Comparison of ENCODE assay signal across 15 cellular contexts in the genomic region with DNA sequence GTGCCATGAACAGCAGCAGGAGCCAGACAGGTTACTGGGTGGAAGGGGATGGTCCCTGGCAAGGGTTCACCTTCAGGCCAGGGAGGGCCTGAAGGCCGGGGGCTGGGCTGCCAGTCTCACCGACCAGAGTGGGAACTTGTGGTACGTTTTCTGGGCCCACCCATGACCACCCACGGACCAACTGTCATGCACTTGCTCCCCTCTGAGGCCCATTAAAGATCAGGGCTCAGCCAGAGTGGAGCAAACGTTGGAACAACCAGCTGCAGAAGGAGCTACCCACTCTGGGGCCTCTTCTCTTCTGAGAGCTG.
DNase-seq lines count a peak whose midpoint lies in the region; ATAC-seq and TF ChIP-seq lines count a peak whose summit lies in the region.
"Had no signal": no experiment of that assay in that cellular context is flagged by ENCODE, and none has a peak within 500 bp of the region (broad histone marks: within the 10 kb centered on the region; RNA-seq: fewer than 3 reads in every experiment).

No MANE protein-coding gene starts in this region.

- no peak overlapping the region for H2BK120ac ChIP-seq in neuronal stem cell (ENCODE audit: low read depth, low read length)

- no peak overlapping the region for H4K8ac ChIP-seq in neuronal stem cell (ENCODE audit: low read depth, low read length)

- intact Hi-C loops in upper lobe of right lung (cut with DNase I), result no loop called here

- no peak overlapping the region for H3K18ac ChIP-seq in neuronal stem cell (ENCODE audit: low read length)

- no peaks in the 10 kb centered on the region for H3K9me3 ChIP-seq in neuronal stem cell (replicated peaks in 1 of 2; ENCODE audit: control insufficient read depth in 2 of 2, insufficient read depth in 1 of 2, low read depth in 1 of 2, low read length in 2 of 2)
- H3K9me3 ChIP-seq in upper lobe of right lung, result no peaks in the 10 kb centered on the region
- H3K9me3 ChIP-seq: HAP-1 had no signal

- no peaks in the 10 kb centered on the region for H3K36me3 Mint-ChIP-seq in chondrocyte (ENCODE audit: low read depth)
- no peaks in the 10 kb centered on the region for H3K36me3 Mint-ChIP-seq in stimulated activated effector memory CD8-positive, alpha-beta T cell treated with anti-CD3 and anti-CD28 coated beads, Interleukin-12 subunit alpha, Interleukin-12 subunit beta, amount 100 ng/mL, for 72 hours
- H3K36me3 Mint-ChIP-seq: CD4-positive, alpha-beta memory T cell had no signal

- ATAC-seq in stimulated activated effector memory CD8-positive, alpha-beta T cell treated with anti-CD3 and anti-CD28 coated beads, Interleukin-12 subunit alpha, Interleukin-12 subunit beta, amount 100 ng/mL, for 72 hours, result peak; percentile 19
- no peak for ATAC-seq in GM21529 (IDR thresholded peaks at IDR 0.05; ENCODE audit: unreplicated experiment)
- ATAC-seq in upper lobe of right lung, result no peak

- TF ChIP-seq CTCF in chondrocyte (IDR thresholded peaks at IDR 0.05), result no peak
- no peak for TF ChIP-seq CTCF in upper lobe of right lung (IDR thresholded peaks at IDR 0.05)

- H3K27me3 Mint-ChIP-seq in chondrocyte (ENCODE audit: low read depth), result no peaks in the 10 kb centered on the region
- H3K27me3 Mint-ChIP-seq: CD4-positive, alpha-beta memory T cell had no signal

- H2BK12ac ChIP-seq in neuronal stem cell (ENCODE audit: low read length), result no peak overlapping the region

- H2BK5ac ChIP-seq in neuronal stem cell (ENCODE audit: low read length), result peak overlapping the region; percentile 22

- no peak overlapping the region for H3K23ac ChIP-seq in neuronal stem cell (ENCODE audit: low read depth, low read length, poor library complexity)

- no peak overlapping the region for H2AK5ac ChIP-seq in neuronal stem cell (ENCODE audit: low read depth, low read length)

- no peak overlapping the region for H3K9ac ChIP-seq in neuronal stem cell (ENCODE audit: low read depth, low read length, poor library complexity)

- no peak overlapping the region for H3K4me2 ChIP-seq in neuronal stem cell (ENCODE audit: insufficient read depth, low read length, poor library complexity, severe bottlenecking)

- H3K27ac Mint-ChIP-seq in chondrocyte (ENCODE audit: unreplicated experiment), result no peak overlapping the region
- H3K27ac Mint-ChIP-seq in stimulated activated effector memory CD8-positive, alpha-beta T cell treated with anti-CD3 and anti-CD28 coated beads, Interleukin-12 subunit alpha, Interleukin-12 subunit beta, amount 100 ng/mL, for 72 hours, result no peak overlapping the region
- H3K27ac Mint-ChIP-seq: CD4-positive, alpha-beta memory T cell; HFFc6 had no signal

- H4K91ac ChIP-seq in neuronal stem cell (ENCODE audit: low read depth, low read length, poor library complexity), result no peak overlapping the region

- no peak overlapping the region for H3K27ac ChIP-seq in neuronal stem cell (replicated peaks; ENCODE audit: low read length)
- no peak overlapping the region for H3K27ac ChIP-seq in upper lobe of right lung

- peaks cover 4% of the 10 kb centered on the region for H3K9me3 Mint-ChIP-seq in chondrocyte (ENCODE audit: low read depth)
- H3K9me3 Mint-ChIP-seq in stimulated activated effector memory CD8-positive, alpha-beta T cell treated with anti-CD3 and anti-CD28 coated beads, Interleukin-12 subunit alpha, Interleukin-12 subunit beta, amount 100 ng/mL, for 72 hours, result peaks cover 15% of the 10 kb centered on the region

- H3K36me3 ChIP-seq in neuronal stem cell (replicated peaks in 1 of 2; ENCODE audit: control insufficient read depth in 2 of 2, insufficient read depth in 2 of 2, low read length in 2 of 2), result no peaks in the 10 kb centered on the region
- no peaks in the 10 kb centered on the region for H3K36me3 ChIP-seq in upper lobe of right lung
- H3K36me3 ChIP-seq: HAP-1 had no signal

- no peak overlapping the region for H2AFZ ChIP-seq in neuronal stem cell (ENCODE audit: low read length)

- no peak overlapping the region for H3K4ac ChIP-seq in neuronal stem cell (ENCODE audit: low read length)

- no peak overlapping the region for H3K4me3 Mint-ChIP-seq in chondrocyte (ENCODE audit: unreplicated experiment)
- H3K4me3 Mint-ChIP-seq in stimulated activated effector memory CD8-positive, alpha-beta T cell treated with anti-CD3 and anti-CD28 coated beads, Interleukin-12 subunit alpha, Interleukin-12 subunit beta, amount 100 ng/mL, for 72 hours, result no peak overlapping the region
- H3K4me3 Mint-ChIP-seq: CD4-positive, alpha-beta memory T cell; HFFc6 had no signal

- DNase-seq in chondrocyte (ENCODE audit: low spot score) (peak; percentile 69), neuronal stem cell (ENCODE audit: low spot score) (no peak), midbrain (lab: John Stamatoyannopoulos, UW) (no peak), upper lobe of right lung (no peak)
- DNase-seq in stimulated activated effector memory CD8-positive, alpha-beta T cell treated with anti-CD3 and anti-CD28 coated beads, Interleukin-12 subunit alpha, Interleukin-12 subunit beta, amount 100 ng/mL, for 72 hours (ENCODE audit: low spot score in 2 of 2), result no peak
- DNase-seq: C1 segment of cervical spinal cord; Calu3; CD4-positive, alpha-beta memory T cell; COR-L47; DMS53; DMS79 treated with DMSO at 0.1 percent for 48 hours; GF-D8; HFFc6 had no signal

- H3K4me1 ChIP-seq in neuronal stem cell (ENCODE audit: control insufficient read depth in 2 of 2, insufficient read depth in 1 of 2, low read depth in 1 of 2, low read length in 2 of 2), result no peaks in the 10 kb centered on the region
- H3K4me1 ChIP-seq in upper lobe of right lung, result no peaks in the 10 kb centered on the region
- H3K4me1 ChIP-seq: HAP-1 had no signal

- H3K79me1 ChIP-seq in neuronal stem cell (ENCODE audit: low read depth, low read length), result no peaks in the 10 kb centered on the region

- H3K4me1 Mint-ChIP-seq in chondrocyte (ENCODE audit: low read depth), result no peaks in the 10 kb centered on the region
- H3K4me1 Mint-ChIP-seq in stimulated activated effector memory CD8-positive, alpha-beta T cell treated with anti-CD3 and anti-CD28 coated beads, Interleukin-12 subunit alpha, Interleukin-12 subunit beta, amount 100 ng/mL, for 72 hours, result no peaks in the 10 kb centered on the region
- H3K4me1 Mint-ChIP-seq: CD4-positive, alpha-beta memory T cell had no signal

- no CpG with 5 or more reads among the region's 5 CpGs for WGBS in neuronal stem cell (ENCODE audit: extremely low coverage in 2 of 2, insufficient read length in 2 of 2, insufficient replicate concordance in 1 of 2), 2 donors

- H3K4me3 ChIP-seq in neuronal stem cell (ENCODE audit: low read length in 2 of 2), result no peak overlapping the region
- H3K4me3 ChIP-seq in upper lobe of right lung, result no peak overlapping the region
- H3K4me3 ChIP-seq: HAP-1 had no signal

- H3K14ac ChIP-seq in neuronal stem cell (ENCODE audit: low read length), result no peak overlapping the region

- H3K27me3 ChIP-seq in neuronal stem cell (ENCODE audit: control insufficient read depth in 3 of 3, insufficient read depth in 3 of 3, low read depth in 1 of 3, low read length in 3 of 3) (no peaks in the 10 kb centered on the region), upper lobe of right lung (no peaks in the 10 kb centered on the region)

- H2BK15ac ChIP-seq in neuronal stem cell (ENCODE audit: low read length), result no peak overlapping the region
